In the genomic region with DNA sequence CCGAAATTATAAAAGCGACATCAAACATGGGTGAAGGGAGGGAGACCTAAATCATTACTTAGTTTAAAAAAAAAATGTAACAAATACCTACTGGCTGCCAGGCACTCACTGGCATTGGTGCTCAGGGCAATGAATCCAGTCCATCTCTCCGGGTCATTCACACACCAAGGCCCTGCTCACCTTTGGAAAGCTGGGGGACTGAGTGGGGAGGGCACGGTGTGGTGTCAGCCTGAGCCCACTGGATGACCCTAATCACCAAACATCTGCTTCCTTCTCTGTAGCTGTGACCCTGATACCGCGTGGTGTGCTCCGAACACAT, we compare ENCODE assay signal across 8 cellular contexts. TPM values are rescaled to one million over a fixed set of nuclear protein-coding genes. Genes with fewer than 3 reads are reported as not detected.
DNase-seq lines count a peak whose midpoint lies in the region; TF ChIP-seq lines count a peak whose summit lies in the region.

No MANE protein-coding gene starts in this region.

- H3K27me3 ChIP-seq in Peyer's patch: no peaks in the 10 kb centered on the region
- H3K27me3 ChIP-seq in esophagus muscularis mucosa: no peaks in the 10 kb centered on the region
- no peaks in the 10 kb centered on the region for H3K27me3 ChIP-seq in trophoblast cell (ENCODE audit: insufficient read depth, low read length)

- TF ChIP-seq CTCF in Peyer's patch (IDR thresholded peaks at IDR 0.05): no peak
- TF ChIP-seq CTCF in esophagus muscularis mucosa (IDR thresholded peaks at IDR 0.05): no peak

- 26% methylated on average over 7 of the region's 7 CpGs for WGBS in esophagus muscularis mucosa
- no CpG with 5 or more reads among the region's 7 CpGs for WGBS in trophoblast cell (ENCODE audit: extremely low coverage, insufficient coverage, insufficient read length)

- peaks cover 6% of the 10 kb centered on the region for H3K36me3 ChIP-seq in ES-I3 (ENCODE audit: insufficient read depth, low read length)
- H3K36me3 ChIP-seq in Peyer's patch: peaks cover 0 to 13% (median 0%) of the 10 kb centered on the region in 3 donors
- peaks cover 7 to 15% (median 12%) of the 10 kb centered on the region in 4 donors for H3K36me3 ChIP-seq in esophagus muscularis mucosa
- H3K36me3 ChIP-seq in trophoblast cell (ENCODE audit: control insufficient read depth in 1 of 2, insufficient read depth in 2 of 2, low read length in 2 of 2): peaks cover 4 to 6% of the 10 kb centered on the region in 2 experiments

- H3K79me1 ChIP-seq in trophoblast cell (ENCODE audit: low read length): peaks cover 10% of the 10 kb centered on the region

- peak overlapping the region; percentile 96 for H2BK120ac ChIP-seq in trophoblast cell (ENCODE audit: insufficient read depth, low read length, poor library complexity)

- H3K18ac ChIP-seq in trophoblast cell (ENCODE audit: low read length): peak overlapping the region; percentile 97

- peak overlapping the region; percentile 81 for H2BK5ac ChIP-seq in trophoblast cell (ENCODE audit: low read depth, low read length, poor library complexity)

- no peak for DNase-seq in Peyer's patch
- no peak for DNase-seq in esophagus muscularis mucosa (ENCODE audit: extremely low spot score)
- DNase-seq in trophoblast cell: no peak
- DNase-seq in NCI-H2196 (lab: John Stamatoyannopoulos, UW; ENCODE audit: unreplicated experiment): no peak
- no peak for DNase-seq in islet precursor cell
- DNase-seq in mesenteric fat pad (ENCODE audit: low spot score): no peak
- no peak for DNase-seq in NCI-H2107 (lab: John Stamatoyannopoulos, UW)

- H4K91ac ChIP-seq in trophoblast cell (ENCODE audit: low read depth, low read length): peak overlapping the region; percentile 95

- H4K12ac ChIP-seq in trophoblast cell (ENCODE audit: low read depth, low read length): peak overlapping the region; percentile 97

- H2AK5ac ChIP-seq in trophoblast cell (ENCODE audit: low read length): no peak overlapping the region

- H2BK12ac ChIP-seq in trophoblast cell (ENCODE audit: low read length): peak overlapping the region; percentile 92

- intact Hi-C loops in esophagus muscularis mucosa (cut with DNase I): no loop called here

- peak overlapping the region; percentile 98 for H3K14ac ChIP-seq in trophoblast cell (ENCODE audit: low read length)

- H4K8ac ChIP-seq in trophoblast cell (ENCODE audit: low read depth, low read length): peak overlapping the region; percentile 93

- H3K4me3 ChIP-seq in Peyer's patch (peak overlapping the region; percentile 84 to 92 (median 88)), esophagus muscularis mucosa (peak overlapping the region; percentile 65 to 96 (median 81)), trophoblast cell (ENCODE audit: low read depth, low read length) (peak overlapping the region; percentile 88)

- H2AFZ ChIP-seq in trophoblast cell (ENCODE audit: insufficient read depth, low read length, poor library complexity): peak overlapping the region; percentile 99

- H3K4me1 ChIP-seq in ES-I3 (ENCODE audit: insufficient read depth, low read length) (no peaks in the 10 kb centered on the region), Peyer's patch (peaks cover 0 to 21% (median 4%) of the 10 kb centered on the region in 4 donors), esophagus muscularis mucosa (peaks cover 23 to 34% (median 32%) of the 10 kb centered on the region in 4 donors), trophoblast cell (ENCODE audit: control insufficient read depth in 1 of 2, insufficient read depth in 2 of 2, low read length in 2 of 2) (peaks cover 5 to 6% of the 10 kb centered on the region in 2 experiments)

- no peak overlapping the region for H3K23ac ChIP-seq in trophoblast cell (ENCODE audit: low read length)

- H3K27ac ChIP-seq in Peyer's patch (peak overlapping the region; percentile 78 to 94 (median 88)), esophagus muscularis mucosa (replicated peaks in 1 of 4) (peak overlapping the region; percentile 86 to 96 (median 90)), trophoblast cell (ENCODE audit: low read depth, low read length) (peak overlapping the region; percentile 40)

- H3K9ac ChIP-seq in ES-I3 (ENCODE audit: low read depth, low read length) (peak overlapping the region; percentile 93), trophoblast cell (ENCODE audit: low read length) (peak overlapping the region; percentile 69)

- H3K4me2 ChIP-seq in trophoblast cell (ENCODE audit: low read length): peak overlapping the region; percentile 65

- H3K9me3 ChIP-seq in ES-I3 (ENCODE audit: control insufficient read depth, insufficient read depth, low read length) (no peaks in the 10 kb centered on the region), Peyer's patch (no peaks in the 10 kb centered on the region), esophagus muscularis mucosa (no peaks in the 10 kb centered on the region), trophoblast cell (ENCODE audit: insufficient read depth, low read depth, low read length) (no peaks in the 10 kb centered on the region)

- H3K79me2 ChIP-seq in trophoblast cell (ENCODE audit: control insufficient read depth, insufficient read depth, low read length, poor library complexity): peaks cover 8% of the 10 kb centered on the region

- no peak for TF ChIP-seq POLR2A in Peyer's patch (IDR thresholded peaks at IDR 0.05)
- TF ChIP-seq POLR2A in esophagus muscularis mucosa (IDR thresholded peaks at IDR 0.05; ENCODE audit: low read depth): no peak

- H3K4ac ChIP-seq in trophoblast cell (ENCODE audit: low read depth, low read length): peak overlapping the region; percentile 80

- no peak for TF ChIP-seq EP300 in esophagus muscularis mucosa (IDR thresholded peaks at IDR 0.05)

RNA-seq across cellular contexts. Expression of a gene that starts 0.3 kb away (rescaled TPM):
- total RNA-seq in Peyer's patch (10 to 100 TPM; 40.0 to 90.0 (median 52.4) TPM), esophagus muscularis mucosa (10 to 100 TPM; 58.3 to 90.5 (median 60.8) TPM), mesenteric fat pad (90.9 TPM)
- 93.8 and 94.8 TPM in 2 replicates for polyA plus RNA-seq in trophoblast cell (2013)

RNA-seq across cellular contexts. Expression of a gene that starts 30.2 kb away (rescaled TPM):
- total RNA-seq in Peyer's patch (10 to 100 TPM; 43.2 to 70.2 (median 55.3) TPM), esophagus muscularis mucosa (10 to 100 TPM; 39.2 to 43.6 (median 42.0) TPM), mesenteric fat pad (29.7 TPM)
- 21.5 and 21.9 TPM in 2 replicates for polyA plus RNA-seq in trophoblast cell (2013)

Comparison
In these comparisons a context has a peak if more than half of its experiments do, and no peak if none do; other contexts are left out.
1. H3K27ac ChIP-seq: peak in every context shown above with its lines; median percentile 90 in esophagus muscularis mucosa; 88 in Peyer's patch; 40 in trophoblast cell.